In genomic region chr11:35250192-35250591, GRCh38 we compare ENCODE assay signal across 29 cellular contexts.
"Had no signal": no experiment of that assay in that cellular context is flagged by ENCODE, and none has a peak within 500 bp of the region (broad histone marks: within the 10 kb centered on the region; RNA-seq: fewer than 3 reads in every experiment).

No MANE protein-coding gene starts in this region.

- H3K27me3 ChIP-seq: adrenal gland, breast epithelium, MG63 had no signal

- H3K4me3 Mint-ChIP-seq: activated CD4-positive, alpha-beta memory T cell treated with anti-CD3 and anti-CD28 coated beads for 36 hours; activated CD4-positive, alpha-beta T cell treated with anti-CD3 and anti-CD28 coated beads, Interleukin-2, amount 10 ng/mL, durations not matched to agents 7 days and 5 days; activated naive CD4-positive, alpha-beta T cell treated with anti-CD3 and anti-CD28 coated beads for 36 hours; activated naive CD8-positive, alpha-beta T cell treated with anti-CD3 and anti-CD28 coated beads, Interleukin-2, amount 10 ng/mL, durations not matched to agents 7 days and 5 days; activated T-cell treated with anti-CD3 and anti-CD28 coated beads, Interleukin-2, amount 50 U/mL, for 4 hours; activated T-helper 17 cell treated with anti-CD3 and anti-CD28 coated beads, Interleukin-2, amount 50 U/mL, for 72 hours; T-helper 1 cell treated with Interleukin-12 subunit alpha and Interleukin-12 subunit beta and Interleukin-4 antibody, amounts not matched to agents 30 μg/mL and 1 μg/mL, for 36 hours had no signal

- H3K27ac Mint-ChIP-seq: activated CD4-positive, alpha-beta memory T cell treated with anti-CD3 and anti-CD28 coated beads for 36 hours; activated CD4-positive, alpha-beta T cell treated with anti-CD3 and anti-CD28 coated beads, Interleukin-2, amount 10 ng/mL, durations not matched to agents 7 days and 5 days; activated naive CD4-positive, alpha-beta T cell treated with anti-CD3 and anti-CD28 coated beads for 36 hours; activated naive CD8-positive, alpha-beta T cell treated with anti-CD3 and anti-CD28 coated beads, Interleukin-2, amount 10 ng/mL, durations not matched to agents 7 days and 5 days; activated T-helper 17 cell treated with anti-CD3 and anti-CD28 coated beads, Interleukin-2, amount 50 U/mL, for 72 hours; T-helper 1 cell treated with Interleukin-12 subunit alpha and Interleukin-12 subunit beta and Interleukin-4 antibody, amounts not matched to agents 30 μg/mL and 1 μg/mL, for 36 hours had no signal

- DNase-seq: activated CD4-positive, alpha-beta memory T cell treated with anti-CD3 and anti-CD28 coated beads for 36 hours; activated CD4-positive, alpha-beta T cell treated with anti-CD3 and anti-CD28 coated beads, Interleukin-2, amount 10 ng/mL, durations not matched to agents 7 days and 5 days; activated CD4-positive, CD25-positive, alpha-beta regulatory T cell; activated CD8-positive, alpha-beta memory T cell treated with anti-CD3 and anti-CD28 coated beads for 24 hours; activated gamma-delta T cell; activated naive CD4-positive, alpha-beta T cell treated with anti-CD3 and anti-CD28 coated beads for 36 hours; activated naive CD8-positive, alpha-beta T cell treated with anti-CD3 and anti-CD28 coated beads, Interleukin-2, amount 10 ng/mL, durations not matched to agents 7 days and 5 days; activated T-cell treated with anti-CD3 and anti-CD28 coated beads, Interleukin-2, amount 50 U/mL, for 4 hours; anterior cingulate cortex; caudate nucleus; MG63; NCI-H1105; NCI-H1436; NCI-H1694 treated with DMSO at 0.1 percent for 48 hours; NCI-H2029 treated with DMSO at 0.1 percent for 48 hours; NCI-H345; NCI-H510A; NCI-H526 treated with DMSO at 0.1 percent for 48 hours; NCI-H82; NK-92 treated with Interleukin-12 subunit alpha and Interleukin-12 subunit beta, amount 100 ng/mL, for 24 hours; PC-3; SHP77 treated with DMSO at 0.1 percent for 48 hours; T-helper 9 cell had no signal

- H3K4me1 ChIP-seq: adrenal gland, breast epithelium had no signal

- H3K9me3 ChIP-seq: adrenal gland, breast epithelium had no signal

- H3K27me3 Mint-ChIP-seq: activated CD4-positive, alpha-beta memory T cell treated with anti-CD3 and anti-CD28 coated beads for 36 hours; activated naive CD8-positive, alpha-beta T cell treated with anti-CD3 and anti-CD28 coated beads, Interleukin-2, amount 10 ng/mL, durations not matched to agents 7 days and 5 days; activated T-helper 17 cell treated with anti-CD3 and anti-CD28 coated beads, Interleukin-2, amount 50 U/mL, for 72 hours had no signal

- H3K27ac ChIP-seq: adrenal gland, breast epithelium, VCaP had no signal

- H3K4me3 ChIP-seq: adrenal gland, breast epithelium, MG63 had no signal

- H3K36me3 ChIP-seq: adrenal gland, breast epithelium, MG63 had no signal

- FAIRE-seq: TTC549 had no signal

- ATAC-seq: activated T-cell treated with anti-CD3 and anti-CD28 coated beads, Interleukin-2, amount 50 U/mL, for 4 hours; activated T-helper 17 cell treated with anti-CD3 and anti-CD28 coated beads, Interleukin-2, amount 50 U/mL, for 72 hours; PC-3 had no signal

- H3K9me3 Mint-ChIP-seq: activated T-cell treated with anti-CD3 and anti-CD28 coated beads, Interleukin-2, amount 50 U/mL, for 4 hours had no signal
